10 cellular contexts compared by ENCODE assay signal in the genomic region with DNA sequence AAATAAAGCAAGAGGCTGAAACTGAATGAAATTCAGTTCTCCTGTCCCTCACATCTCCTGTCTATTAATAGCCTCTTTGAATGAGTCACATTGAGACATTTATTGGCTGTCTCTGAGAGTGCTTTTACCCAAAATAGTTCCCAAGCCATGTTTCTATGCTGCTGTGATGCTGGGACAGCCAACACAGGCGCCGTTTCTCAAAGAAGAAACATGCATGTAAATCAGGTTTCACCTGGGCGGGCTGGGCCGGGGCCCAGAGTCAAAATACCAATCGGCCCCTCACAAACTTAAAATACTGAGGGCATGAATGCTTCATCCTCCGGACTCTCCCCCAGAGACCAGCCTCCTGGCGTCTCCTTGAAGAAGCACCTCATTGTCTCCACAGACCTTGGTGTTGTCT.
DNase-seq lines count a peak whose midpoint lies in the region; ATAC-seq and TF ChIP-seq lines count a peak whose summit lies in the region.
"Had no signal": no experiment of that assay in that cellular context is flagged by ENCODE, and none has a peak within 500 bp of the region (broad histone marks: within the 10 kb centered on the region; RNA-seq: fewer than 3 reads in every experiment).

No MANE protein-coding gene starts in this region.

- no peak overlapping the region for H3K4me3 ChIP-seq in prostate gland

- peak overlapping the region; percentile 3 to 17 for H3K27ac ChIP-seq in prostate gland

- H3K4me1 ChIP-seq in prostate gland (replicated peaks) = no peaks in the 10 kb centered on the region

- 73% methylated on average over 7 of the region's 7 CpGs for WGBS in prostate gland

- H3K36me3 ChIP-seq in prostate gland = no peaks in the 10 kb centered on the region

- ATAC-seq in GM18511 (IDR thresholded peaks at IDR 0.05; ENCODE audit: unreplicated experiment) (peak; percentile 96), HG02610 (IDR thresholded peaks at IDR 0.05; ENCODE audit: unreplicated experiment) (peak; percentile 92)

- DNase-seq in NOMO-1 treated with DMSO at 0.1 percent for 48 hours (lab: John Stamatoyannopoulos, UW; ENCODE audit: unreplicated experiment) = peak; percentile 79
- no peak for DNase-seq in prostate gland (ENCODE audit: low spot score)
- DNase-seq in T-helper 2 cell = no peak
- DNase-seq in NCI-H2227 (lab: John Stamatoyannopoulos, UW; ENCODE audit: unreplicated experiment) = no peak
- DNase-seq in NCI-H2107 (lab: John Stamatoyannopoulos, UW) = no peak
- DNase-seq in activated gamma-delta T cell (lab: John Stamatoyannopoulos, UW) = no peak
- DNase-seq: NCI-H1092 treated with DMSO at 0.1 percent for 48 hours; stimulated activated CD4-positive, alpha-beta T cell treated with anti-CD3 and anti-CD28 coated beads, Interleukin-15, amount 100 ng/mL, for 24 hours had no signal

- TF ChIP-seq POLR2A in prostate gland (IDR thresholded peaks at IDR 0.05) = no peak

- no peaks in the 10 kb centered on the region for H3K27me3 ChIP-seq in prostate gland (replicated peaks; ENCODE audit: insufficient read depth)

- intact Hi-C loops in prostate gland (cut with DNase I) = no loop called here

- no peak for TF ChIP-seq CTCF in prostate gland (IDR thresholded peaks at IDR 0.05)

- no peaks in the 10 kb centered on the region for H3K9me3 ChIP-seq in prostate gland
